ENCODE assay signal across 8 cellular contexts in the genomic region with DNA sequence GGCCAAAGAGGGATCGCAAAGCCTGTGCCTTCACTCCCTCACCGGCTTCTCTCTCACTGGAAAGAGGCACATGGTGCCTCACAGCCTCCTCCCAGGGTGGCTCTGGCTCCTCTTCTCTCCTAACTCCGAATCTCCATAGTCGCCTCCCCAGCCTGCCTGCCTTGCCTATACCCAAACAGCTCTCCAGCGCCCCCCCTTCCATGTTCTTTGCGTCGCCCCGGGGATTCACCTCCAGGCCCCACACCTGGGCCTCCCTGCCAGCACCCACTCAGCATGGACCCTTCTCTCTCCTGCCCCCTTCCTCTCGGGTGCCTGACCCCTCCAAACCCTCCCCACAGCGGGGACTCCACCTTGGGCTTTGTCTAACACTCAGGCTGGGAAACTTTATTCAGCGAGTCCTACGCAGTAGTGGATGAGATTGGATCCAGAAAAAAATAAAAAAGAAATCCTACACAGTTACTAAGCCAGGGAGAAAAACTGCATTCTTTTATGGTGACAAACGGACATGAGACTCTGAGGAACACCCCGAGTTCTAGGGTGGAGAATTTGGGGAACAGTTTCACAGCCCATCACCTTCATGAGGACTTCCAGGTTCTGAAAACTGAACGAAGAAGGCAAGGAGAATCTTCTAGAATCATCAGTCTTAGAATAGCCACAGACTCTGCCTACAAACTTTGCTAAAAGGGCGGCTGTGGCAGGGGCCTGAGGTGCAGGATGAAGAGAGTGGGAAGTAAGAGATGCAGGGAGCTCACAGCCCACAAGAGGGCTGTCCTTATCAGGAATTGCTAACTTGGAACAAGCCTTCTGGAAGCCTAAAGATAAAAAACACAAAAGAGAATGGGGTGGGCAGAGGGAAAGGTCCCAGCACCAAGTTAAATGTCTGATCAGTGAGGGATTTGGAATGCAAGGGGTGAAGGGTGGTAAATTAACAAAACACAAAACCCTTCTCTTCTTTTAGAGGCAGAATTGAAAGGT. TPM values are rescaled to one million over a fixed set of nuclear protein-coding genes. Genes with fewer than 3 reads are reported as not detected.
DNase-seq lines count a peak whose midpoint lies in the region; ATAC-seq, FAIRE-seq and TF ChIP-seq lines count a peak whose summit lies in the region.

No MANE protein-coding gene starts in this region.

- no peak overlapping the region for H3K4me2 ChIP-seq in A549

- peaks cover 31% of the 10 kb centered on the region for H3K4me1 Mint-ChIP-seq in CD8-positive, alpha-beta T cell (ENCODE audit: low read depth)

- H3K36me3 ChIP-seq in HEK293 (ENCODE audit: control insufficient read depth in 2 of 2, insufficient read depth in 1 of 2, low read length in 2 of 2) (peaks cover 0 to 41% of the 10 kb centered on the region in 2 experiments; a peak in 1 of 3 replicates), right lobe of liver (no peaks in the 10 kb centered on the region)
- H3K36me3 ChIP-seq in CD8-positive, alpha-beta T cell (ENCODE audit: insufficient read depth, low read length): no peaks in the 10 kb centered on the region

- no peak overlapping the region for H3K4me3 Mint-ChIP-seq in CD8-positive, alpha-beta T cell

- no peak overlapping the region for H3K27ac Mint-ChIP-seq in CD8-positive, alpha-beta T cell

- no peak for TF ChIP-seq EP300 in A549 (IDR thresholded peaks at IDR 0.05)

- DNase-seq in A549 (ENCODE audit: low read depth in 1 of 2, low spot score in 1 of 2): peak in 1 of 2 experiments; percentile 22
- peak; percentile 23 for DNase-seq in astrocyte of the cerebellum (ENCODE audit: low read depth)
- DNase-seq in right lobe of liver: no peak
- DNase-seq in CD8-positive, alpha-beta T cell: no peak
- no peak for DNase-seq in GF-D8 (lab: John Stamatoyannopoulos, UW)

- FAIRE-seq in A549 (lab: Jason Lieb, UNC): no peak

- no peaks in the 10 kb centered on the region for H3K9me3 ChIP-seq in A549
- H3K9me3 ChIP-seq in HEK293 (ENCODE audit: control insufficient read depth, insufficient read depth, low read depth, low read length): no peaks in the 10 kb centered on the region
- H3K9me3 ChIP-seq in right lobe of liver: no peaks in the 10 kb centered on the region
- no peaks in the 10 kb centered on the region for H3K9me3 ChIP-seq in CD8-positive, alpha-beta T cell (ENCODE audit: low read length)

- H3K4me3 ChIP-seq in A549 (no peak overlapping the region), HEK293 (ENCODE audit: low read depth, low read length) (no peak overlapping the region), astrocyte of the cerebellum (ENCODE audit: low read depth, low read length) (no peak overlapping the region), right lobe of liver (no peak overlapping the region)
- no peak overlapping the region for H3K4me3 ChIP-seq in CD8-positive, alpha-beta T cell (ENCODE audit: low read depth, low read length)

- POLR2A ChIA-PET in A549 (lab: Yijun Ruan, JAX): no interaction called here
- POLR2A ChIA-PET in HEK293 (lab: Yijun Ruan, JAX): interaction anchor here (0.6 kb wide), 2 partner anchors 226 to 711 kb away, joined by 4 to 5 read pairs; no protein-coding TSS in a partner anchor
- POLR2A ChIA-PET in CD8-positive, alpha-beta T cell (lab: Charles Lee): no interaction called here

- H3K27ac ChIP-seq in A549 (no peak overlapping the region), HEK293 (ENCODE audit: extremely low read depth, low read depth, low read length) (no peak overlapping the region), right lobe of liver (peak overlapping the region in 2 of 3 donors; percentile 10 to 45)
- H3K27ac ChIP-seq in CD8-positive, alpha-beta T cell (ENCODE audit: low read depth, low read length): no peak overlapping the region

- intact Hi-C loops in right lobe of liver (cut with DNase I): no loop called here
- intact Hi-C loops in CD8-positive, alpha-beta T cell (cut with DNase I, micrococcal nuclease): no loop called here

- TF ChIP-seq CTCF in A549 (IDR thresholded peaks at IDR 0.05): 0 out of 3 replicates have a peak, but pooled peaks have one; percentile 6
- TF ChIP-seq CTCF in HEK293 (tag by site-specific recombination; IDR thresholded peaks at IDR 0.05): 0 out of 2 replicates have a peak, but pooled peaks have one; percentile 12
- peak; percentile 72 for TF ChIP-seq CTCF in astrocyte of the cerebellum (IDR thresholded peaks at IDR 0.05; ENCODE audit: low read depth, low read length, missing control alignments)
- peak in 3 of 4 donors; percentile 19 to 32 (median 20) for TF ChIP-seq CTCF in right lobe of liver (IDR thresholded peaks at IDR 0.05)
- no peak for TF ChIP-seq CTCF in CD8-positive, alpha-beta T cell (IDR thresholded peaks at IDR 0.05)

- CTCF ChIA-PET in A549 (lab: Yijun Ruan, JAX): interaction anchor here (4.1 kb wide), 1 partner anchor 8 kb away, joined by 34 read pairs; no protein-coding TSS in a partner anchor
- CTCF ChIA-PET in HEK293 (lab: Yijun Ruan, JAX): interaction anchor here (0.6 to 8.2 kb wide), 4 partner anchors 8 to 345 kb away, joined by 3 to 120 read pairs (median 4); no protein-coding TSS in a partner anchor
- CTCF ChIA-PET in CD8-positive, alpha-beta T cell (lab: Charles Lee): interaction anchor here (10.0 kb wide), 1 partner anchor 9 kb away, joined by 197 read pairs; no protein-coding TSS in a partner anchor

- WGBS in A549 (ENCODE audit: missing lambda C conversion rate): 75% methylated on average over 16 of the region's 16 CpGs
- 70% methylated on average over 14 of the region's 16 CpGs for WGBS in right lobe of liver (ENCODE audit: insufficient coverage, low coverage, low lambda C conversion rate, missing lambda C conversion rate)

- 0 out of 5 replicates have a peak, but pooled peaks of 1 of the 2 experiments have one; percentile 1 for TF ChIP-seq RAD21 in A549 (conservative IDR thresholded peaks at IDR 0.05 in 1 of 2, IDR thresholded peaks at IDR 0.05 in 1 of 2)

- no peaks in the 10 kb centered on the region for H3K27me3 ChIP-seq in right lobe of liver
- H3K27me3 ChIP-seq in CD8-positive, alpha-beta T cell (ENCODE audit: insufficient read depth, low read length): no peaks in the 10 kb centered on the region

- in situ Hi-C loops in astrocyte of the cerebellum (cut with HindIII; ENCODE audit: low sequenced_read_pairs): loop anchor here (25.0 kb wide), 2 partner anchors 90 to 1290 kb away; no protein-coding TSS in a partner anchor

- TF ChIP-seq POLR2A in A549 (IDR thresholded peaks at IDR 0.05; ENCODE audit: low read length): no peak
- no peak for TF ChIP-seq POLR2A in right lobe of liver (IDR thresholded peaks at IDR 0.05)

- H3K4me1 ChIP-seq in A549 (peaks cover 12% of the 10 kb centered on the region), HEK293 (ENCODE audit: control insufficient read depth, insufficient read depth, low read length) (no peaks in the 10 kb centered on the region), right lobe of liver (peaks cover 0 to 35% (median 13%) of the 10 kb centered on the region in 4 donors)
- H3K4me1 ChIP-seq in CD8-positive, alpha-beta T cell (ENCODE audit: insufficient read depth, low read length): peaks cover 9% of the 10 kb centered on the region

- H3K27me3 Mint-ChIP-seq in CD8-positive, alpha-beta T cell (ENCODE audit: low read depth): no peaks in the 10 kb centered on the region

- no peaks in the 10 kb centered on the region for H3K9me3 Mint-ChIP-seq in CD8-positive, alpha-beta T cell

- ATAC-seq in A549 (peak; percentile 68 to 70; a peak in 4 of 6 replicates), right lobe of liver (no peak), HG03280 (IDR thresholded peaks at IDR 0.05; ENCODE audit: unreplicated experiment) (no peak), HG02623 (IDR thresholded peaks at IDR 0.05; ENCODE audit: unreplicated experiment) (no peak)
- ATAC-seq in CD8-positive, alpha-beta T cell: no peak

- peaks cover 21% of the 10 kb centered on the region for H3K36me3 Mint-ChIP-seq in CD8-positive, alpha-beta T cell

TF ChIP-seq in A549, 52 proteins besides CTCF, POLR2A, EP300 and RAD21 (continues in another document):
- TF ChIP-seq, protein P1, sequence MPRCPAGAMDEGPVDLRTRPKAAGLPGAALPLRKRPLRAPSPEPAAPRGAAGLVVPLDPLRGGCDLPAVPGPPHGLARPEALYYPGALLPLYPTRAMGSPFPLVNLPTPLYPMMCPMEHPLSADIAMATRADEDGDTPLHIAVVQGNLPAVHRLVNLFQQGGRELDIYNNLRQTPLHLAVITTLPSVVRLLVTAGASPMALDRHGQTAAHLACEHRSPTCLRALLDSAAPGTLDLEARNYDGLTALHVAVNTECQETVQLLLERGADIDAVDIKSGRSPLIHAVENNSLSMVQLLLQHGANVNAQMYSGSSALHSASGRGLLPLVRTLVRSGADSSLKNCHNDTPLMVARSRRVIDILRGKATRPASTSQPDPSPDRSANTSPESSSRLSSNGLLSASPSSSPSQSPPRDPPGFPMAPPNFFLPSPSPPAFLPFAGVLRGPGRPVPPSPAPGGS (IDR thresholded peaks at IDR 0.05): no peak
- no peak for TF ChIP-seq PHF8 (IDR thresholded peaks at IDR 0.05; ENCODE audit: borderline replicate concordance, low read depth)

TF ChIP-seq in HEK293, 187 proteins besides CTCF, POLR2A, EP300 and RAD21 (continues in another document):
- no peak for TF ChIP-seq ZNF514 (tag by site-specific recombination; IDR thresholded peaks at IDR 0.05)

RNA-seq across cellular contexts. Expression of a gene that starts 5.3 kb away (rescaled TPM):
- polyA plus RNA-seq in A549 (2011; rRNA removed): 9.4 and 11.0 TPM in 2 replicates
- polyA plus RNA-seq in A549 (2012; cell fraction: cytosol; rRNA removed): 13.5 and 18.0 TPM in 2 replicates
- polyA plus RNA-seq in A549 (2012; cell fraction: nucleus; rRNA removed): 25.7 and 27.9 TPM in 2 replicates
- polyA plus RNA-seq in A549 (2017; fragmentation: RNase III; extraction: RNeasy Plus Mini Kit Qiagen cat#74134 plus additional on column Dnase treatment): 14.2 to 14.6 TPM (median 14.3 TPM) in 3 replicates
- 5.4 and 6.5 TPM in 2 replicates for polyA minus RNA-seq in A549 (2011; rRNA and poly(A)+ RNA removed)
- total RNA-seq in right lobe of liver: 10 to 100 TPM in 4 of 6 experiments, 1 to 10 TPM in 2; 5.0 to 19.4 (median 12.8) TPM
- total RNA-seq in CD8-positive, alpha-beta T cell: 10 to 100 TPM; 12.7 to 13.5 TPM

RNA-seq across cellular contexts. Expression of a gene that starts 35.3 kb away (rescaled TPM):
- polyA plus RNA-seq in A549 (2011; rRNA removed) (11.5 and 16.7 TPM in 2 replicates), A549 (2017; fragmentation: RNase III; extraction: RNeasy Plus Mini Kit Qiagen cat#74134 plus additional on column Dnase treatment) (19.8 to 22.6 TPM (median 21.0 TPM) in 3 replicates)
- 13.2 and 15.4 TPM in 2 replicates for polyA plus RNA-seq in A549 (2012; cell fraction: cytosol; rRNA removed)
- 78.8 and 81.4 TPM in 2 replicates for polyA plus RNA-seq in A549 (2012; cell fraction: nucleus; rRNA removed)
- polyA minus RNA-seq in A549 (2011; rRNA and poly(A)+ RNA removed): 17.9 and 20.0 TPM in 2 replicates
- 10 to 100 TPM; 13.5 to 20.4 (median 15.6) TPM for total RNA-seq in right lobe of liver
- 10 to 100 TPM; 71.4 to 74.3 TPM for total RNA-seq in CD8-positive, alpha-beta T cell

Comparison
In these comparisons a context has a peak if more than half of its experiments do, and no peak if none do; other contexts are left out.
1. ATAC-seq: peak in A549 (2 of 2); none in right lobe of liver (0 of 4), HG03280 (single experiment), CD8-positive, alpha-beta T cell (single experiment) and HG02623 (single experiment).
2. H3K27ac ChIP-seq: peak in right lobe of liver (2 of 3); none in A549 (0 of 2), HEK293 (single experiment) and CD8-positive, alpha-beta T cell (single experiment).